8 cellular contexts compared by ENCODE assay signal in genomic region chr14:73491256-73491976, GRCh38. TPM values are rescaled to one million over a fixed set of nuclear protein-coding genes. Genes with fewer than 3 reads are reported as not detected.
DNase-seq lines count a peak whose midpoint lies in the region; ATAC-seq, FAIRE-seq and TF ChIP-seq lines count a peak whose summit lies in the region.

No MANE protein-coding gene starts in this region.

- TF ChIP-seq CTCF in astrocyte of the cerebellum (IDR thresholded peaks at IDR 0.05; ENCODE audit: low read depth, low read length, missing control alignments) = no peak

- peaks cover 2% of the 10 kb centered on the region for H3K36me3 ChIP-seq in MG63
- H3K36me3 ChIP-seq in iPS-20b (ENCODE audit: insufficient read depth, low read depth, low read length) = peaks cover 10% of the 10 kb centered on the region

- no peaks in the 10 kb centered on the region for H3K9me3 ChIP-seq in MG63
- no peaks in the 10 kb centered on the region for H3K9me3 ChIP-seq in T-helper 17 cell (ENCODE audit: control insufficient read depth, low read length, poor library complexity, severe bottlenecking)
- H3K9me3 ChIP-seq in iPS-20b (ENCODE audit: insufficient read depth, low read depth, low read length) = no peaks in the 10 kb centered on the region

- peak overlapping the region; percentile 71; the same call in 1 of the 2 replicates for H3K9ac ChIP-seq in iPS-20b (ENCODE audit: low read depth, low read length)

- H3K27ac ChIP-seq in iPS-20b (ENCODE audit: low read length) = no peak overlapping the region

- DNase-seq in GM03348 (ENCODE audit: low spot score) (peak; percentile 84), H54 (ENCODE audit: insufficient read length, low spot score) (peak; percentile 50), MG63 (peak; percentile 68), T-helper 17 cell (peak; percentile 71 to 73 (median 73)), astrocyte of the cerebellum (ENCODE audit: low read depth) (no peak), medulla oblongata (ENCODE audit: extremely low spot score) (no peak)
- peak; percentile 64 for DNase-seq in stimulated activated CD4-positive, alpha-beta T cell treated with anti-CD3 and anti-CD28 coated beads, Interleukin-12 subunit alpha, Interleukin-12 subunit beta, amount 100 ng/mL, for 4 hours

- peak overlapping the region; percentile 90 for H3K27ac Mint-ChIP-seq in T-helper 17 cell

- H3K4me3 Mint-ChIP-seq in T-helper 17 cell = peak overlapping the region; percentile 91

- no peak for TF ChIP-seq POLR2A in H54 (IDR thresholded peaks at IDR 0.05; ENCODE audit: low read depth, low read length)

- H3K4me3 ChIP-seq in MG63 = peak overlapping the region; percentile 57
- H3K4me3 ChIP-seq in astrocyte of the cerebellum (ENCODE audit: low read depth, low read length) = peak overlapping the region; percentile 61
- peak overlapping the region; percentile 75 for H3K4me3 ChIP-seq in iPS-20b (ENCODE audit: low read length)

- in situ Hi-C loops in astrocyte of the cerebellum (cut with HindIII; ENCODE audit: low sequenced_read_pairs) = no loop called here

- H3K4me1 ChIP-seq in iPS-20b (ENCODE audit: insufficient read depth, low read length) = peaks cover 12% of the 10 kb centered on the region; the same call in 1 of the 2 replicates

- H3K27me3 Mint-ChIP-seq in T-helper 17 cell = no peaks in the 10 kb centered on the region

- H3K27me3 ChIP-seq in MG63 (no peaks in the 10 kb centered on the region), iPS-20b (ENCODE audit: insufficient read depth, low read length) (peaks cover 7% of the 10 kb centered on the region; the same call in 1 of the 2 replicates)

- FAIRE-seq in H54 (lab: Jason Lieb, UNC) = no peak

- peaks cover 29% of the 10 kb centered on the region for H3K4me1 Mint-ChIP-seq in T-helper 17 cell

- H3K36me3 Mint-ChIP-seq in T-helper 17 cell (ENCODE audit: low read depth) = peaks cover 2% of the 10 kb centered on the region

- peak; percentile 87 for ATAC-seq in T-helper 17 cell

RNA-seq across cellular contexts. Expression of gene RIOX1, which starts 0.7 kb away (rescaled TPM):
- total RNA-seq in MG63 (2014; rRNA removed; shearing (Covaris generic); ENCODE audit: low replicate concordance) = 14.2 and 23.6 TPM in 2 replicates
- 10 to 100 TPM; 25.1 to 31.7 TPM for total RNA-seq in T-helper 17 cell

RNA-seq across cellular contexts. Expression of gene NUMB, which starts 33.1 kb away (rescaled TPM):
- 12.2 and 21.5 TPM in 2 replicates for total RNA-seq in MG63 (2014; rRNA removed; shearing (Covaris generic); ENCODE audit: low replicate concordance)
- total RNA-seq in T-helper 17 cell = 10 to 100 TPM; 38.8 to 45.7 TPM

RNA-seq across cellular contexts. Expression of gene ACOT1, which starts 45.5 kb away (rescaled TPM):
- total RNA-seq in MG63 (2014; rRNA removed; shearing (Covaris generic); ENCODE audit: low replicate concordance) = 0.16 TPM in 1 of 2 replicates, not detected in the other
- 1 to 10 TPM; 2.2 to 3.6 TPM for total RNA-seq in T-helper 17 cell

Comparison
In these comparisons a context has a peak if more than half of its experiments do, and no peak if none do; other contexts are left out.
1. DNase-seq: peak in GM03348 (single experiment), H54 (single experiment), MG63 (single experiment), T-helper 17 cell (3 of 3) and stimulated activated CD4-positive, alpha-beta T cell treated with anti-CD3 and anti-CD28 coated beads, Interleukin-12 subunit alpha, Interleukin-12 subunit beta, amount 100 ng/mL, for 4 hours (single experiment); none in astrocyte of the cerebellum (single experiment) and medulla oblongata (single experiment).
2. Peak in every context shown above with its lines, with median percentiles within 50 percentile points of each other: H3K4me3 ChIP-seq.